In genomic region chr19:18319591-18320135, GRCh38 we compare ENCODE assay signal across 1 cellular context.
A peak's percentile ranks its signal among the peaks of the same experiment; 100 is the strongest.
TF ChIP-seq lines count a peak whose summit lies in the region.

No MANE protein-coding gene starts in this region.

TF ChIP-seq in HepG2, 621 proteins besides CTCF, POLR2A, EP300 and RAD21 (continued from another document and continues in another):
- TF ChIP-seq ZBED4 (CRISPR knock-in tag; IDR thresholded peaks at IDR 0.05; ENCODE audit: borderline replicate concordance) (no peak; the same call in 1 of the 2 replicates), GABPA (IDR thresholded peaks at IDR 0.05; ENCODE audit: low read depth, low read length) (no peak), GABPA (CRISPR knock-in tag; IDR thresholded peaks at IDR 0.05; ENCODE audit: low read depth) (peak; percentile 70), ZNF619 (CRISPR knock-in tag; IDR thresholded peaks at IDR 0.05) (peak; percentile 89; the same call in 1 of the 2 replicates), ZNF350 (CRISPR knock-in tag; IDR thresholded peaks at IDR 0.05; ENCODE audit: borderline replicate concordance, low read depth) (peak; percentile 81), ZNF841 (CRISPR knock-in tag; IDR thresholded peaks at IDR 0.05; ENCODE audit: borderline replicate concordance) (no peak), ZFP37 (CRISPR knock-in tag; IDR thresholded peaks at IDR 0.05; ENCODE audit: borderline replicate concordance) (0 out of 2 replicates have a peak, but pooled peaks have one; percentile 4), TFDP2 (CRISPR knock-in tag; IDR thresholded peaks at IDR 0.05) (peak; percentile 36; the same call in 1 of the 2 replicates), AGO2 (optimal IDR thresholded peaks at IDR 0.05; ENCODE audit: low read depth, low read length) (no peak), ZNF18 (CRISPR knock-in tag; IDR thresholded peaks at IDR 0.05; ENCODE audit: insufficient replicate concordance) (peak; percentile 34), MAZ (IDR thresholded peaks at IDR 0.05; ENCODE audit: borderline replicate concordance, low read depth, low read length) (no peak), MAZ (CRISPR knock-in tag; IDR thresholded peaks at IDR 0.05; ENCODE audit: low read depth) (peak; percentile 56), ZNF746 (CRISPR knock-in tag; IDR thresholded peaks at IDR 0.05) (peak; percentile 87), ZBTB40 (IDR thresholded peaks at IDR 0.05) (no peak), ZBTB40 (CRISPR knock-in tag; IDR thresholded peaks at IDR 0.05) (peak; percentile 49; the same call in 1 of the 2 replicates), EED (CRISPR knock-in tag; IDR thresholded peaks at IDR 0.05) (no peak), ZNF691 (CRISPR knock-in tag; IDR thresholded peaks at IDR 0.05; ENCODE audit: borderline replicate concordance, low read depth) (peak; percentile 59; the same call in 1 of the 2 replicates), CREB1 (IDR thresholded peaks at IDR 0.05) (peak; percentile 62), CREB1 (CRISPR knock-in tag; IDR thresholded peaks at IDR 0.05) (peak; percentile 63; the same call in 1 of the 2 replicates), MNT (IDR thresholded peaks at IDR 0.05) (0 out of 2 replicates have a peak, but pooled peaks have one; percentile 2), ZNF335 (CRISPR knock-in tag; IDR thresholded peaks at IDR 0.05) (peak; percentile 65), CCDC6 (CRISPR knock-in tag; IDR thresholded peaks at IDR 0.05) (peak; percentile 84; the same call in 1 of the 2 replicates), MLLT10 (CRISPR knock-in tag; IDR thresholded peaks at IDR 0.05) (no peak), YY1 (IDR thresholded peaks at IDR 0.05; ENCODE audit: insufficient read depth, insufficient replicate concordance, low read depth, low read length) (peak; percentile 41), ZNF136 (CRISPR knock-in tag; IDR thresholded peaks at IDR 0.05; ENCODE audit: low read depth) (no peak), TFAP4 (IDR thresholded peaks at IDR 0.05; ENCODE audit: borderline replicate concordance, low read depth) (peak; percentile 53; the same call in 1 of the 2 replicates), ZNF609 (CRISPR knock-in tag; IDR thresholded peaks at IDR 0.05; ENCODE audit: borderline replicate concordance) (peak; percentile 92), HOXA3 (CRISPR knock-in tag; IDR thresholded peaks at IDR 0.05) (peak; percentile 88), ZNF790 (CRISPR knock-in tag; IDR thresholded peaks at IDR 0.05; ENCODE audit: borderline replicate concordance) (no peak), ASH2L (IDR thresholded peaks at IDR 0.05; ENCODE audit: insufficient read length, low read depth, low read length) (peak; percentile 54)
